2 cellular contexts compared by ENCODE assay signal in genomic region chr1:45299981-45300668, GRCh38.
A peak's percentile ranks its signal among the peaks of the same experiment; 100 is the strongest.
TF ChIP-seq lines count a peak whose summit lies in the region.

No MANE protein-coding gene starts in this region.

TF ChIP-seq in GM12891, 5 proteins besides CTCF, POLR2A, EP300 and RAD21:
- no peak for TF ChIP-seq PAX5 (IDR thresholded peaks at IDR 0.05; ENCODE audit: insufficient read depth, low read length, severe bottlenecking)
- no peak for TF ChIP-seq POLR2AphosphoS5 (IDR thresholded peaks at IDR 0.05; ENCODE audit: low read depth, low read length)
- no peak for TF ChIP-seq TAF1 (IDR thresholded peaks at IDR 0.05; ENCODE audit: low read depth, low read length)
- TF ChIP-seq SPI1 (IDR thresholded peaks at IDR 0.05; ENCODE audit: low read depth, low read length) = no peak
- no peak for TF ChIP-seq POU2F2 (IDR thresholded peaks at IDR 0.05; ENCODE audit: low read depth, low read length)

TF ChIP-seq in HepG2, 621 proteins besides CTCF, POLR2A, EP300 and RAD21:
- TF ChIP-seq SMC3 (IDR thresholded peaks at IDR 0.05; ENCODE audit: low read length) (peak; percentile 94), TFDP1 (CRISPR knock-in tag; IDR thresholded peaks at IDR 0.05; ENCODE audit: borderline replicate concordance) (no peak), PRPF4 (IDR thresholded peaks at IDR 0.05; ENCODE audit: low read depth, low read length, poor library complexity, severe bottlenecking) (no peak), FOXK1 (CRISPR knock-in tag; IDR thresholded peaks at IDR 0.05; ENCODE audit: borderline replicate concordance, low read depth) (no peak), ZFP62 (CRISPR knock-in tag; IDR thresholded peaks at IDR 0.05) (no peak), ZNF501 (CRISPR knock-in tag; IDR thresholded peaks at IDR 0.05) (peak; percentile 63; the same call in 1 of the 2 replicates), ZNF383 (CRISPR knock-in tag; IDR thresholded peaks at IDR 0.05; ENCODE audit: borderline replicate concordance) (no peak), SAP130 (CRISPR knock-in tag; IDR thresholded peaks at IDR 0.05; ENCODE audit: low read depth) (0 out of 2 replicates have a peak, but pooled peaks have one; percentile 13), TERF1 (CRISPR knock-in tag; IDR thresholded peaks at IDR 0.05) (no peak), CREBL2 (CRISPR knock-in tag; IDR thresholded peaks at IDR 0.05; ENCODE audit: borderline replicate concordance) (no peak), TGIF2 (CRISPR knock-in tag; IDR thresholded peaks at IDR 0.05) (no peak), SMAD3 (CRISPR knock-in tag; IDR thresholded peaks at IDR 0.05) (0 out of 2 replicates have a peak, but pooled peaks have one; percentile 23), MEF2D (CRISPR knock-in tag; IDR thresholded peaks at IDR 0.05) (0 out of 2 replicates have a peak, but pooled peaks have one; percentile 30), ZNF619 (CRISPR knock-in tag; IDR thresholded peaks at IDR 0.05) (no peak), GZF1 (CRISPR knock-in tag; IDR thresholded peaks at IDR 0.05) (0 out of 2 replicates have a peak, but pooled peaks have one; percentile 45), CHD4 (IDR thresholded peaks at IDR 0.05; ENCODE audit: borderline replicate concordance, low read length) (peak; percentile 54; the same call in 1 of the 2 replicates), HMGXB3 (CRISPR knock-in tag; IDR thresholded peaks at IDR 0.05; ENCODE audit: borderline replicate concordance) (no peak), HMG20A (CRISPR knock-in tag; IDR thresholded peaks at IDR 0.05; ENCODE audit: borderline replicate concordance) (no peak), GATAD1 (CRISPR knock-in tag; IDR thresholded peaks at IDR 0.05) (0 out of 2 replicates have a peak, but pooled peaks have one; percentile 20), CAMTA2 (CRISPR knock-in tag; IDR thresholded peaks at IDR 0.05; ENCODE audit: borderline replicate concordance) (no peak), SALL1 (CRISPR knock-in tag; IDR thresholded peaks at IDR 0.05) (0 out of 2 replicates have a peak, but pooled peaks have one; percentile 36), POGZ (CRISPR knock-in tag; IDR thresholded peaks at IDR 0.05) (0 out of 2 replicates have a peak, but pooled peaks have one; percentile 13), ZBTB10 (CRISPR knock-in tag; IDR thresholded peaks at IDR 0.05; ENCODE audit: borderline replicate concordance) (no peak), SPEN (CRISPR knock-in tag; IDR thresholded peaks at IDR 0.05; ENCODE audit: low read depth) (no peak), RAD51 (IDR thresholded peaks at IDR 0.05; ENCODE audit: borderline replicate concordance) (no peak), PAX8 (CRISPR knock-in tag; IDR thresholded peaks at IDR 0.05; ENCODE audit: borderline replicate concordance) (no peak), CREB3 (CRISPR knock-in tag; IDR thresholded peaks at IDR 0.05) (no peak), ELF1 (CRISPR knock-in tag; IDR thresholded peaks at IDR 0.05) (no peak), AHR (CRISPR knock-in tag; IDR thresholded peaks at IDR 0.05) (no peak), FOXO1 (CRISPR knock-in tag; IDR thresholded peaks at IDR 0.05) (no peak), PITX1 (CRISPR knock-in tag; IDR thresholded peaks at IDR 0.05) (0 out of 2 replicates have a peak, but pooled peaks have one; percentile 31), REL (CRISPR knock-in tag; conservative IDR thresholded peaks at IDR 0.05) (no peak), AGO2 (optimal IDR thresholded peaks at IDR 0.05; ENCODE audit: low read depth, low read length) (no peak), TARDBP (CRISPR knock-in tag; IDR thresholded peaks at IDR 0.05) (0 out of 2 replicates have a peak, but pooled peaks have one; percentile 15), STAG1 (CRISPR knock-in tag; IDR thresholded peaks at IDR 0.05) (peak; percentile 95), ZNF605 (CRISPR knock-in tag; IDR thresholded peaks at IDR 0.05) (0 out of 2 replicates have a peak, but pooled peaks have one; percentile 24), ELF3 (CRISPR knock-in tag; IDR thresholded peaks at IDR 0.05) (0 out of 2 replicates have a peak, but pooled peaks have one; percentile 23), KLF16 (CRISPR knock-in tag; IDR thresholded peaks at IDR 0.05) (peak in 1 of 2 experiments; percentile 53; a peak in 1 of 4 replicates), POGK (CRISPR knock-in tag; conservative IDR thresholded peaks at IDR 0.05) (no peak), NFE2 (CRISPR knock-in tag; IDR thresholded peaks at IDR 0.05) (no peak), SOX6 (IDR thresholded peaks at IDR 0.05) (no peak), SOX6 (CRISPR knock-in tag; IDR thresholded peaks at IDR 0.05) (peak; percentile 22; the same call in 1 of the 2 replicates), CBX2 (IDR thresholded peaks at IDR 0.05; ENCODE audit: low read depth, low read length) (no peak), CBX2 (CRISPR knock-in tag; IDR thresholded peaks at IDR 0.05; ENCODE audit: low read depth) (no peak), KDM5A (IDR thresholded peaks at IDR 0.05; ENCODE audit: borderline replicate concordance, low read length) (peak; percentile 72), ZNF335 (CRISPR knock-in tag; IDR thresholded peaks at IDR 0.05) (peak; percentile 24; the same call in 1 of the 2 replicates), HNF1B (CRISPR knock-in tag; IDR thresholded peaks at IDR 0.05) (0 out of 2 replicates have a peak, but pooled peaks have one; percentile 28), XRCC5 (optimal IDR thresholded peaks at IDR 0.05; ENCODE audit: low read length) (peak; percentile 60), ZBTB33 (CRISPR knock-in tag; IDR thresholded peaks at IDR 0.05) (0 out of 2 replicates have a peak, but pooled peaks have one; percentile 10), ZNF350 (CRISPR knock-in tag; IDR thresholded peaks at IDR 0.05; ENCODE audit: borderline replicate concordance, low read depth) (no peak)
TF ChIP-seq in HepG2: peak in this region for 22.
